In the genomic region with DNA sequence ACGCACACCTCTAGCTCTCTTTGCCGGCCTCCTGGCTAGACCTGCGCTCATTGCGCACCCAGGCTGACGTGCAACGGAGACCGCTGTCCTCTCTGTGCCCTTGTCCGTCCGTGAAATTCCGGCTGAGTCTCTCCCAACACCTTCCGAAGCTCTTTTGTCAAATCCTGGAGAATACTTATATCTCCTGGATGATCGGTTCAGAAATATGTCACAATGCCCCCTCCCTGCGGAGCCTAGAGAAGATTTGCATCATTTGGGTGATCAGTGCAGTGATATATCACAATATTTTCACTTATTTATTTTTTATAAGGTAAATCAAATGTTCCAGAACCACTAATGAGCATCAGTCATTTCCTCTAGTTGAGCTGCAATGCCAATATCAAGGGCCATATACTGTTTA, we compare ENCODE assay signal across 10 cellular contexts.
A peak's percentile ranks its signal among the peaks of the same experiment; 100 is the strongest.
DNase-seq lines count a peak whose midpoint lies in the region; ATAC-seq and TF ChIP-seq lines count a peak whose summit lies in the region.
"Had no signal": no experiment of that assay in that cellular context is flagged by ENCODE, and none has a peak within 500 bp of the region (broad histone marks: within the 10 kb centered on the region; RNA-seq: fewer than 3 reads in every experiment).

No MANE protein-coding gene starts in this region.

- BruUV-seq in IMR-90 (replicated peaks; lab: Mats Ljungman, UMichigan) = no TSS peak

- ATAC-seq in IMR-90 (ENCODE audit: low read depth) = no peak
- no peak for ATAC-seq in HG02938 (IDR thresholded peaks at IDR 0.05; ENCODE audit: unreplicated experiment)

- H2BK120ac ChIP-seq in IMR-90 (ENCODE audit: low read depth, low read length) (no peak overlapping the region), mesendoderm (ENCODE audit: low read depth, low read length) (no peak overlapping the region)

- DNase-seq in AG10803 (ENCODE audit: low read depth) (peak; percentile 12), IMR-90 (peak; percentile 36), colonic mucosa (peak; percentile 17), mesendoderm (peak; percentile 22), MV-4-11 (lab: John Stamatoyannopoulos, UW) (no peak), NCI-H526 (lab: John Stamatoyannopoulos, UW) (no peak), NCI-H2107 treated with DMSO at 0.1 percent for 48 hours (lab: John Stamatoyannopoulos, UW; ENCODE audit: unreplicated experiment) (no peak)
- DNase-seq: activated B cell treated with CpG ODN at 0.5 μM for 24 hours, caudate nucleus had no signal

- in situ Hi-C loops in IMR-90 (cut with MboI; ENCODE audit: low sequenced_read_pairs) = no loop called here

- dilution Hi-C loops in IMR-90 (cut with HindIII; ENCODE audit: low sequenced_read_pairs, unreplicated experiment) = no loop called here

- TF ChIP-seq POLR2A in IMR-90 (IDR thresholded peaks at IDR 0.05; ENCODE audit: low read depth, low read length) = no peak

- H2BK15ac ChIP-seq in IMR-90 (ENCODE audit: low read depth, low read length) (no peak overlapping the region), mesendoderm (replicated peaks; ENCODE audit: low read depth) (no peak overlapping the region)

- no peak for TF ChIP-seq RAD21 in IMR-90 (IDR thresholded peaks at IDR 0.05; ENCODE audit: low read length)

- H3K36me3 ChIP-seq in IMR-90 (ENCODE audit: control insufficient read depth, insufficient read depth, low read length) (no peaks in the 10 kb centered on the region), colonic mucosa (no peaks in the 10 kb centered on the region), mesendoderm (ENCODE audit: control insufficient read depth, insufficient read depth, low read length) (no peaks in the 10 kb centered on the region)

- H3K9me1 ChIP-seq in IMR-90 (ENCODE audit: insufficient read depth, low read length) = no peaks in the 10 kb centered on the region

- H2BK5ac ChIP-seq in IMR-90 (ENCODE audit: low read depth, low read length, poor library complexity, severe bottlenecking) (no peak overlapping the region), mesendoderm (ENCODE audit: low read length) (no peak overlapping the region)

- H3K9me3 ChIP-seq in IMR-90 (ENCODE audit: control insufficient read depth, insufficient read depth, low read length) (no peaks in the 10 kb centered on the region), colonic mucosa (no peaks in the 10 kb centered on the region)

- H4K91ac ChIP-seq in IMR-90 (ENCODE audit: insufficient read depth, low read depth, low read length) = no peak overlapping the region

- no peak overlapping the region for H2AK9ac ChIP-seq in IMR-90 (replicated peaks; ENCODE audit: low read depth, low read length, poor library complexity)

- no peak overlapping the region for H3K14ac ChIP-seq in IMR-90 (replicated peaks; ENCODE audit: low read depth, low read length)

- H3K4me2 ChIP-seq in IMR-90 (ENCODE audit: low read depth, low read length) = no peak overlapping the region
- H3K4me2 ChIP-seq in mesendoderm (ENCODE audit: low read length) = no peak overlapping the region

- no peak overlapping the region for H3K4me3 ChIP-seq in AG10803 (ENCODE audit: low read length)
- no peak overlapping the region for H3K4me3 ChIP-seq in IMR-90 (ENCODE audit: insufficient read depth, low read depth, low read length)
- no peak overlapping the region for H3K4me3 ChIP-seq in colonic mucosa
- H3K4me3 ChIP-seq in mesendoderm (ENCODE audit: low read length) = no peak overlapping the region

- H4K5ac ChIP-seq in IMR-90 (ENCODE audit: low read depth, low read length) (no peak overlapping the region), mesendoderm (ENCODE audit: low read length) (no peak overlapping the region)

- H3K56ac ChIP-seq in IMR-90 (ENCODE audit: extremely low read depth, insufficient read depth, low read length) = no peak overlapping the region
- H3K56ac ChIP-seq in mesendoderm (ENCODE audit: low read length) = no peak overlapping the region

- no peak overlapping the region for H4K8ac ChIP-seq in IMR-90 (ENCODE audit: low read depth in 2 of 2, low read length in 2 of 2)
- no peak overlapping the region for H4K8ac ChIP-seq in mesendoderm (ENCODE audit: low read depth, low read length)

- 52% methylated on average over 4 of the region's 13 CpGs; no CpG with 5 or more reads in 1 of the 2 experiments for WGBS in IMR-90 (ENCODE audit: extremely low coverage in 2 of 2, insufficient read length in 1 of 2), 2 experiments
- no CpG with 5 or more reads among the region's 13 CpGs for WGBS in mesendoderm (ENCODE audit: extremely low coverage, insufficient coverage, low lambda C conversion rate)

- CTCF ChIA-PET in IMR-90 (lab: Yijun Ruan, JAX) = no interaction called here

- H3K9ac ChIP-seq in IMR-90 (ENCODE audit: low read depth, low read length) (no peak overlapping the region), colonic mucosa (ENCODE audit: low read depth in 2 of 2, low read length in 2 of 2) (no peak overlapping the region), mesendoderm (ENCODE audit: low read length) (no peak overlapping the region)

- H3K18ac ChIP-seq in IMR-90 (ENCODE audit: low read depth, low read length) = no peak overlapping the region
- no peak overlapping the region for H3K18ac ChIP-seq in mesendoderm (ENCODE audit: low read length)

- H2AFZ ChIP-seq in IMR-90 (replicated peaks; ENCODE audit: low read length, poor library complexity) = no peak overlapping the region

- no peaks in the 10 kb centered on the region for H4K20me1 ChIP-seq in IMR-90 (ENCODE audit: insufficient read depth, low read length)

- POLR2A ChIA-PET in IMR-90 (lab: Charles Lee; ENCODE audit: unreplicated experiment) = no interaction called here

- H3K79me1 ChIP-seq in IMR-90 (ENCODE audit: low read depth in 1 of 2, low read length in 2 of 2) (no peaks in the 10 kb centered on the region), mesendoderm (ENCODE audit: low read length) (no peaks in the 10 kb centered on the region)

- H3K27ac ChIP-seq in IMR-90 (ENCODE audit: insufficient read depth, low read length) = no peak overlapping the region
- H3K27ac ChIP-seq in colonic mucosa = no peak overlapping the region
- no peak overlapping the region for H3K27ac ChIP-seq in mesendoderm (ENCODE audit: low read depth, low read length)

- H3K27me3 ChIP-seq in IMR-90 (ENCODE audit: control insufficient read depth, insufficient read depth, low read length) (no peaks in the 10 kb centered on the region), colonic mucosa (no peaks in the 10 kb centered on the region), mesendoderm (ENCODE audit: insufficient read depth, low read length, poor library complexity) (no peaks in the 10 kb centered on the region)

- H3K23ac ChIP-seq in IMR-90 (ENCODE audit: low read depth, low read length) (no peak overlapping the region), mesendoderm (ENCODE audit: low read length) (no peak overlapping the region)

- no peaks in the 10 kb centered on the region for H3K79me2 ChIP-seq in mesendoderm (ENCODE audit: control insufficient read depth, insufficient read depth, low read length)

- no peak for TF ChIP-seq CTCF in AG10803 (conservative IDR thresholded peaks at IDR 0.05; ENCODE audit: low read length)
- TF ChIP-seq CTCF in IMR-90 (conservative IDR thresholded peaks at IDR 0.05; ENCODE audit: low read depth, low read length) = no peak
- no peak for TF ChIP-seq CTCF in colonic mucosa (IDR thresholded peaks at IDR 0.05)

- H2BK20ac ChIP-seq in IMR-90 (ENCODE audit: low read depth, low read length) = no peak overlapping the region

- H3K4me1 ChIP-seq in IMR-90 (ENCODE audit: control insufficient read depth, insufficient read depth, low read length) (no peaks in the 10 kb centered on the region), colonic mucosa (no peaks in the 10 kb centered on the region), mesendoderm (ENCODE audit: control insufficient read depth, low read depth, low read length) (no peaks in the 10 kb centered on the region)

- H2AK5ac ChIP-seq in IMR-90 (ENCODE audit: low read depth, low read length) = no peak overlapping the region
- H2AK5ac ChIP-seq in mesendoderm (ENCODE audit: low read length) = no peak overlapping the region

- H3K4ac ChIP-seq in IMR-90 (ENCODE audit: low read depth, low read length) (no peak overlapping the region), mesendoderm (ENCODE audit: low read depth, low read length) (no peak overlapping the region)

- intact Hi-C loops in IMR-90 (cut with micrococcal nuclease) = no loop called here
- intact Hi-C loops in colonic mucosa (cut with DNase I) = no loop called here

TF ChIP-seq in IMR-90, 13 proteins besides CTCF, POLR2A, EP300 and RAD21:
- TF ChIP-seq RCOR1 (IDR thresholded peaks at IDR 0.05; ENCODE audit: insufficient replicate concordance, low read length) (no peak), NFE2L2 (IDR thresholded peaks at IDR 0.05; ENCODE audit: low read depth, low read length) (no peak), MAFK (IDR thresholded peaks at IDR 0.05; ENCODE audit: low read depth, low read length) (no peak), FOS (IDR thresholded peaks at IDR 0.05; ENCODE audit: low read depth, low read length) (no peak), BHLHE40 (IDR thresholded peaks at IDR 0.05; ENCODE audit: low read depth, low read length) (no peak), MXI1 (IDR thresholded peaks at IDR 0.05; ENCODE audit: borderline replicate concordance, low read depth, low read length) (no peak), CHD1 (IDR thresholded peaks at IDR 0.05; ENCODE audit: low read depth, low read length) (no peak), MAZ (IDR thresholded peaks at IDR 0.05; ENCODE audit: borderline replicate concordance, low read depth, low read length) (no peak)
- TF ChIP-seq, protein P1, sequence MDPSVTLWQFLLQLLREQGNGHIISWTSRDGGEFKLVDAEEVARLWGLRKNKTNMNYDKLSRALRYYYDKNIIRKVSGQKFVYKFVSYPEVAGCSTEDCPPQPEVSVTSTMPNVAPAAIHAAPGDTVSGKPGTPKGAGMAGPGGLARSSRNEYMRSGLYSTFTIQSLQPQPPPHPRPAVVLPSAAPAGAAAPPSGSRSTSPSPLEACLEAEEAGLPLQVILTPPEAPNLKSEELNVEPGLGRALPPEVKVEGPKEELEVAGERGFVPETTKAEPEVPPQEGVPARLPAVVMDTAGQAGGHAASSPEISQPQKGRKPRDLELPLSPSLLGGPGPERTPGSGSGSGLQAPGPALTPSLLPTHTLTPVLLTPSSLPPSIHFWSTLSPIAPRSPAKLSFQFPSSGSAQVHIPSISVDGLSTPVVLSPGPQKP (IDR thresholded peaks at IDR 0.05; ENCODE audit: borderline replicate concordance, low read depth, low read length) = no peak
- TF ChIP-seq, protein P2, sequence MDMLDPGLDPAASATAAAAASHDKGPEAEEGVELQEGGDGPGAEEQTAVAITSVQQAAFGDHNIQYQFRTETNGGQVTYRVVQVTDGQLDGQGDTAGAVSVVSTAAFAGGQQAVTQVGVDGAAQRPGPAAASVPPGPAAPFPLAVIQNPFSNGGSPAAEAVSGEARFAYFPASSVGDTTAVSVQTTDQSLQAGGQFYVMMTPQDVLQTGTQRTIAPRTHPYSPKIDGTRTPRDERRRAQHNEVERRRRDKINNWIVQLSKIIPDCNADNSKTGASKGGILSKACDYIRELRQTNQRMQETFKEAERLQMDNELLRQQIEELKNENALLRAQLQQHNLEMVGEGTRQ (IDR thresholded peaks at IDR 0.05; ENCODE audit: low read depth, low read length) = no peak

Comparison
In these comparisons a context has a peak if more than half of its experiments do, and no peak if none do; other contexts are left out.
1. DNase-seq: peak in AG10803 (single experiment), IMR-90 (single experiment), colonic mucosa (single experiment) and mesendoderm (single experiment); none in MV-4-11 (single experiment), NCI-H526 (0 of 2) and NCI-H2107 treated with DMSO at 0.1 percent for 48 hours (single experiment).